In the genomic region with DNA sequence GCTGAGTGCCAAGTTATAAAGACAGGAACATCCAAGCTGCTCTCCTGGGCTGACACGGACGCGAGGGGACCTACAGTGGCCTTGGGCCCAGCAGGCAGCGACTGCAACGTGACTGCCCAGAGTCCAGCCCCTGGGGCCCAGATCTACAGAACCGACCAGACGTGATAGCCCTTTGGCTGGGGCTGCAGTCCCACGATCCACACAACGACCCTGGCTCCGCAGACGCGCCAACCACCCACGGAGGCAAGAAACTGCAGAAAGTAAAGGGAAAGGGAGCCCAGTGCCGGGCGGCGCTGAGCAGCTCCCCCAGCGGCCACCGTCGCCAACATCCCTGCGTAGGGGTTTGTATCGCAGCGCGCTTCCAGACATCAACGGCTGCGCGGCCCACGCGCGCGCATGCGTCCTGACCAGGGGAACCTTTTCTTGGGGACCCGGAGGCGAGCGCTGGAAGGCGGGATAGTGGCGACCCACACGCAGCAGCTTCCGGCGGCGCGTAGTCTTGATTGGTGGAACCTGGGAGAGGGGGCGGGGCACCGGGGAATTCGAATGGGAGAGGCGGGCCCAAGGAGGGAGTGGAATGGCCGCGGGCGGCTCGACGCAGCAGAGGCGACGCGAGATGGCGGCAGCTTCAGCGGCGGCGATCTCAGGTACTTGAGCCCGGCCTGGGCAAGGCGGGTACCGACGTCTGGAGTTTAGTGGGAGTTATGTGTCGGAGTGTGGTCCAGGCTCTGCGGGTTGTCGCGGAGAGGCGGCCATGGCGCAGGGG, we compare ENCODE assay signal across 1 cellular context.
TF ChIP-seq lines count a peak whose summit lies in the region.

A gene (plus strand): TSS at position 569 of the 766 bp plus-strand sequence. CDS start 9 bp downstream, at position 578.

TF ChIP-seq in HepG2, 621 proteins besides CTCF, POLR2A, EP300 and RAD21 (continued from another document):
- no peak; the same call in 1 of the 2 replicates for TF ChIP-seq ZNF652 (CRISPR knock-in tag; IDR thresholded peaks at IDR 0.05; ENCODE audit: borderline replicate concordance, low read depth)
- TF ChIP-seq TCF12 (IDR thresholded peaks at IDR 0.05): no peak
- TF ChIP-seq TCF12 (CRISPR knock-in tag; IDR thresholded peaks at IDR 0.05): peak; percentile 62; the same call in 1 of the 2 replicates
- TF ChIP-seq DPF2 (CRISPR knock-in tag; IDR thresholded peaks at IDR 0.05; ENCODE audit: borderline replicate concordance, low read depth): no peak; the same call in 1 of the 2 replicates
- TF ChIP-seq ZNF543 (CRISPR knock-in tag; IDR thresholded peaks at IDR 0.05): peak; percentile 96; the same call in 1 of the 2 replicates
- TF ChIP-seq RCOR2 (CRISPR knock-in tag; IDR thresholded peaks at IDR 0.05): 0 out of 2 replicates have a peak, but pooled peaks have one; percentile 46
- peak; percentile 90 for TF ChIP-seq ZNF274 (CRISPR knock-in tag; IDR thresholded peaks at IDR 0.05)
- 0 out of 2 replicates have a peak, but pooled peaks have one; percentile 34 for TF ChIP-seq ZNF720 (CRISPR knock-in tag; IDR thresholded peaks at IDR 0.05)
- peak; percentile 87 for TF ChIP-seq JARID2 (CRISPR knock-in tag; IDR thresholded peaks at IDR 0.05; ENCODE audit: insufficient replicate concordance)
- TF ChIP-seq STAT5B (CRISPR knock-in tag; IDR thresholded peaks at IDR 0.05): no peak
- TF ChIP-seq BORCS8-MEF2B (CRISPR knock-in tag; IDR thresholded peaks at IDR 0.05): peak; percentile 95
- TF ChIP-seq, protein P1, sequence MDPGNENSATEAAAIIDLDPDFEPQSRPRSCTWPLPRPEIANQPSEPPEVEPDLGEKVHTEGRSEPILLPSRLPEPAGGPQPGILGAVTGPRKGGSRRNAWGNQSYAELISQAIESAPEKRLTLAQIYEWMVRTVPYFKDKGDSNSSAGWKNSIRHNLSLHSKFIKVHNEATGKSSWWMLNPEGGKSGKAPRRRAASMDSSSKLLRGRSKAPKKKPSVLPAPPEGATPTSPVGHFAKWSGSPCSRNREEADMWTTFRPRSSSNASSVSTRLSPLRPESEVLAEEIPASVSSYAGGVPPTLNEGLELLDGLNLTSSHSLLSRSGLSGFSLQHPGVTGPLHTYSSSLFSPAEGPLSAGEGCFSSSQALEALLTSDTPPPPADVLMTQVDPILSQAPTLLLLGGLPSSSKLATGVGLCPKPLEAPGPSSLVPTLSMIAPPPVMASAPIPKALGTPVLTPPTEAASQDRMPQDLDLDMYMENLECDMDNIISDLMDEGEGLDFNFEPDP (CRISPR knock-in tag; conservative IDR thresholded peaks at IDR 0.05): no peak
- TF ChIP-seq, protein P2, sequence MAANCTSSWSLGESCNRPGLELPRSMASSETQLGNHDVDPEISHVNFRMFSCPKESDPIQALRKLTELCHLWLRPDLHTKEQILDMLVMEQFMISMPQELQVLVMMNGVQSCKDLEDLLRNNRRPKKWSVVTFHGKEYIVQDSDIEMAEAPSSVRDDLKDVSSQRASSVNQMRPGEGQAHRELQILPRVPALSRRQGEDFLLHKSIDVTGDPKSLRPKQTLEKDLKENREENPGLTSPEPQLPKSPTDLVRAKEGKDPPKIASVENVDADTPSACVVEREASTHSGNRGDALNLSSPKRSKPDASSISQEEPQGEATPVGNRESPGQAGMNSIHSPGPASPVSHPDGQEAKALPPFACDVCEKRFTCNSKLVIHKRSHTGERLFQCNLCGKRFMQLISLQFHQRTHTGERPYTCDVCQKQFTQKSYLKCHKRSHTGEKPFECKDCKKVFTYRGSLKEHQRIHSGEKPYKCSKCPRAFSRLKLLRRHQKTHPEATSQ (CRISPR knock-in tag; IDR thresholded peaks at IDR 0.05; ENCODE audit: borderline replicate concordance): 0 out of 2 replicates have a peak, but pooled peaks have one; percentile 85
- TF ChIP-seq ZNF510 (CRISPR knock-in tag; IDR thresholded peaks at IDR 0.05; ENCODE audit: low read depth): 0 out of 2 replicates have a peak, but pooled peaks have one; percentile 50
- no peak for TF ChIP-seq THYN1 (CRISPR knock-in tag; IDR thresholded peaks at IDR 0.05; ENCODE audit: borderline replicate concordance, low read depth)
- TF ChIP-seq, protein P3, sequence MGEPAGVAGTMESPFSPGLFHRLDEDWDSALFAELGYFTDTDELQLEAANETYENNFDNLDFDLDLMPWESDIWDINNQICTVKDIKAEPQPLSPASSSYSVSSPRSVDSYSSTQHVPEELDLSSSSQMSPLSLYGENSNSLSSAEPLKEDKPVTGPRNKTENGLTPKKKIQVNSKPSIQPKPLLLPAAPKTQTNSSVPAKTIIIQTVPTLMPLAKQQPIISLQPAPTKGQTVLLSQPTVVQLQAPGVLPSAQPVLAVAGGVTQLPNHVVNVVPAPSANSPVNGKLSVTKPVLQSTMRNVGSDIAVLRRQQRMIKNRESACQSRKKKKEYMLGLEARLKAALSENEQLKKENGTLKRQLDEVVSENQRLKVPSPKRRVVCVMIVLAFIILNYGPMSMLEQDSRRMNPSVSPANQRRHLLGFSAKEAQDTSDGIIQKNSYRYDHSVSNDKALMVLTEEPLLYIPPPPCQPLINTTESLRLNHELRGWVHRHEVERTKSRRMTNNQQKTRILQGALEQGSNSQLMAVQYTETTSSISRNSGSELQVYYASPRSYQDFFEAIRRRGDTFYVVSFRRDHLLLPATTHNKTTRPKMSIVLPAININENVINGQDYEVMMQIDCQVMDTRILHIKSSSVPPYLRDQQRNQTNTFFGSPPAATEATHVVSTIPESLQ (CRISPR knock-in tag; conservative IDR thresholded peaks at IDR 0.05): peak; percentile 79; the same call in 1 of the 2 replicates
- no peak for TF ChIP-seq HNF4G (IDR thresholded peaks at IDR 0.05; ENCODE audit: borderline replicate concordance, low read depth, low read length)
- TF ChIP-seq HNF4G (CRISPR knock-in tag; IDR thresholded peaks at IDR 0.05; ENCODE audit: borderline replicate concordance, low read depth): 0 out of 2 replicates have a peak, but pooled peaks have one; percentile 26
- TF ChIP-seq ZNF230 (CRISPR knock-in tag; IDR thresholded peaks at IDR 0.05): 0 out of 2 replicates have a peak, but pooled peaks have one; percentile 84
- peak; percentile 59; the same call in 1 of the 2 replicates for TF ChIP-seq SMAD1 (CRISPR knock-in tag; IDR thresholded peaks at IDR 0.05; ENCODE audit: borderline replicate concordance, low read depth)
- TF ChIP-seq, protein P4, sequence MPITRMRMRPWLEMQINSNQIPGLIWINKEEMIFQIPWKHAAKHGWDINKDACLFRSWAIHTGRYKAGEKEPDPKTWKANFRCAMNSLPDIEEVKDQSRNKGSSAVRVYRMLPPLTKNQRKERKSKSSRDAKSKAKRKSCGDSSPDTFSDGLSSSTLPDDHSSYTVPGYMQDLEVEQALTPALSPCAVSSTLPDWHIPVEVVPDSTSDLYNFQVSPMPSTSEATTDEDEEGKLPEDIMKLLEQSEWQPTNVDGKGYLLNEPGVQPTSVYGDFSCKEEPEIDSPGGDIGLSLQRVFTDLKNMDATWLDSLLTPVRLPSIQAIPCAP (CRISPR knock-in tag; IDR thresholded peaks at IDR 0.05; ENCODE audit: low read depth): no peak
- peak; percentile 50; the same call in 1 of the 2 replicates for TF ChIP-seq BRD4 (CRISPR knock-in tag; IDR thresholded peaks at IDR 0.05)
- no peak for TF ChIP-seq RORA (CRISPR knock-in tag; IDR thresholded peaks at IDR 0.05)
- TF ChIP-seq ZNF235 (CRISPR knock-in tag; IDR thresholded peaks at IDR 0.05; ENCODE audit: borderline replicate concordance): peak; percentile 9
- peak; percentile 63; the same call in 1 of the 2 replicates for TF ChIP-seq RNF2 (conservative IDR thresholded peaks at IDR 0.05; ENCODE audit: low read depth)
- TF ChIP-seq, protein P5, sequence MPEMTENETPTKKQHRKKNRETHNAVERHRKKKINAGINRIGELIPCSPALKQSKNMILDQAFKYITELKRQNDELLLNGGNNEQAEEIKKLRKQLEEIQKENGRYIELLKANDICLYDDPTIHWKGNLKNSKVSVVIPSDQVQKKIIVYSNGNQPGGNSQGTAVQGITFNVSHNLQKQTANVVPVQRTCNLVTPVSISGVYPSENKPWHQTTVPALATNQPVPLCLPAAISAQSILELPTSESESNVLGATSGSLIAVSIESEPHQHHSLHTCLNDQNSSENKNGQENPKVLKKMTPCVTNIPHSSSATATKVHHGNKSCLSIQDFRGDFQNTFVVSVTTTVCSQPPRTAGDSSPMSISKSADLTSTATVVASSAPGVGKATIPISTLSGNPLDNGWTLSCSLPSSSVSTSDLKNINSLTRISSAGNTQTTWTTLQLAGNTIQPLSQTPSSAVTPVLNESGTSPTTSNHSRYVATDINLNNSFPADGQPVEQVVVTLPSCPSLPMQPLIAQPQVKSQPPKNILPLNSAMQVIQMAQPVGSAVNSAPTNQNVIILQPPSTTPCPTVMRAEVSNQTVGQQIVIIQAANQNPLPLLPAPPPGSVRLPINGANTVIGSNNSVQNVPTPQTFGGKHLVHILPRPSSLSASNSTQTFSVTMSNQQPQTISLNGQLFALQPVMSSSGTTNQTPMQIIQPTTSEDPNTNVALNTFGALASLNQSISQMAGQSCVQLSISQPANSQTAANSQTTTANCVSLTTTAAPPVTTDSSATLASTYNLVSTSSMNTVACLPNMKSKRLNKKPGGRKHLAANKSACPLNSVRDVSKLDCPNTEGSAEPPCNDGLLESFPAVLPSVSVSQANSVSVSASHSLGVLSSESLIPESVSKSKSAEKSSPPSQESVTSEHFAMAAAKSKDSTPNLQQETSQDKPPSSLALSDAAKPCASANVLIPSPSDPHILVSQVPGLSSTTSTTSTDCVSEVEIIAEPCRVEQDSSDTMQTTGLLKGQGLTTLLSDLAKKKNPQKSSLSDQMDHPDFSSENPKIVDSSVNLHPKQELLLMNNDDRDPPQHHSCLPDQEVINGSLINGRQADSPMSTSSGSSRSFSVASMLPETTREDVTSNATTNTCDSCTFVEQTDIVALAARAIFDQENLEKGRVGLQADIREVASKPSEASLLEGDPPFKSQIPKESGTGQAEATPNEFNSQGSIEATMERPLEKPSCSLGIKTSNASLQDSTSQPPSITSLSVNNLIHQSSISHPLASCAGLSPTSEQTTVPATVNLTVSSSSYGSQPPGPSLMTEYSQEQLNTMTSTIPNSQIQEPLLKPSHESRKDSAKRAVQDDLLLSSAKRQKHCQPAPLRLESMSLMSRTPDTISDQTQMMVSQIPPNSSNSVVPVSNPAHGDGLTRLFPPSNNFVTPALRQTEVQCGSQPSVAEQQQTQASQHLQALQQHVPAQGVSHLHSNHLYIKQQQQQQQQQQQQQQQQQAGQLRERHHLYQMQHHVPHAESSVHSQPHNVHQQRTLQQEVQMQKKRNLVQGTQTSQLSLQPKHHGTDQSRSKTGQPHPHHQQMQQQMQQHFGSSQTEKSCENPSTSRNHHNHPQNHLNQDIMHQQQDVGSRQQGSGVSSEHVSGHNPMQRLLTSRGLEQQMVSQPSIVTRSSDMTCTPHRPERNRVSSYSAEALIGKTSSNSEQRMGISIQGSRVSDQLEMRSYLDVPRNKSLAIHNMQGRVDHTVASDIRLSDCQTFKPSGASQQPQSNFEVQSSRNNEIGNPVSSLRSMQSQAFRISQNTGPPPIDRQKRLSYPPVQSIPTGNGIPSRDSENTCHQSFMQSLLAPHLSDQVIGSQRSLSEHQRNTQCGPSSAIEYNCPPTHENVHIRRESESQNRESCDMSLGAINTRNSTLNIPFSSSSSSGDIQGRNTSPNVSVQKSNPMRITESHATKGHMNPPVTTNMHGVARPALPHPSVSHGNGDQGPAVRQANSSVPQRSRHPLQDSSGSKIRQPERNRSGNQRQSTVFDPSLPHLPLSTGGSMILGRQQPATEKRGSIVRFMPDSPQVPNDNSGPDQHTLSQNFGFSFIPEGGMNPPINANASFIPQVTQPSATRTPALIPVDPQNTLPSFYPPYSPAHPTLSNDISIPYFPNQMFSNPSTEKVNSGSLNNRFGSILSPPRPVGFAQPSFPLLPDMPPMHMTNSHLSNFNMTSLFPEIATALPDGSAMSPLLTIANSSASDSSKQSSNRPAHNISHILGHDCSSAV (CRISPR knock-in tag; IDR thresholded peaks at IDR 0.05; ENCODE audit: borderline replicate concordance): peak; percentile 97
- TF ChIP-seq ZNF672 (CRISPR knock-in tag; IDR thresholded peaks at IDR 0.05): no peak
- peak; percentile 61 for TF ChIP-seq ZSCAN21 (CRISPR knock-in tag; IDR thresholded peaks at IDR 0.05; ENCODE audit: borderline replicate concordance)
- TF ChIP-seq FOXP1 (IDR thresholded peaks at IDR 0.05): no peak
- TF ChIP-seq FOXP1 (CRISPR knock-in tag; IDR thresholded peaks at IDR 0.05): peak; percentile 28; the same call in 1 of the 2 replicates
- peak; percentile 79 for TF ChIP-seq ZNF883 (CRISPR knock-in tag; IDR thresholded peaks at IDR 0.05; ENCODE audit: not compliant biosample characterization)
- TF ChIP-seq ZNF337 (CRISPR knock-in tag; IDR thresholded peaks at IDR 0.05; ENCODE audit: borderline replicate concordance, low read depth): peak; percentile 97
- TF ChIP-seq ZSCAN12 (CRISPR knock-in tag; IDR thresholded peaks at IDR 0.05): 0 out of 2 replicates have a peak, but pooled peaks have one; percentile 34
- TF ChIP-seq ZNF678 (CRISPR knock-in tag; IDR thresholded peaks at IDR 0.05): no peak; the same call in 1 of the 2 replicates
- TF ChIP-seq ATF1 (CRISPR knock-in tag; IDR thresholded peaks at IDR 0.05): peak; percentile 79
- TF ChIP-seq ZBTB38 (CRISPR knock-in tag; IDR thresholded peaks at IDR 0.05): peak; percentile 58; the same call in 1 of the 2 replicates
- TF ChIP-seq LCORL (IDR thresholded peaks at IDR 0.05): no peak
- peak; percentile 53; the same call in 1 of the 2 replicates for TF ChIP-seq LCORL (CRISPR knock-in tag; IDR thresholded peaks at IDR 0.05)
- peak; percentile 71; the same call in 1 of the 2 replicates for TF ChIP-seq KDM1A (CRISPR knock-in tag; IDR thresholded peaks at IDR 0.05)
- TF ChIP-seq HNRNPH1 (optimal IDR thresholded peaks at IDR 0.05; ENCODE audit: low read depth, low read length): no peak
- peak; percentile 83 for TF ChIP-seq HNRNPK (IDR thresholded peaks at IDR 0.05; ENCODE audit: low read depth, low read length, poor library complexity, severe bottlenecking)
- no peak for TF ChIP-seq CCAR2 (optimal IDR thresholded peaks at IDR 0.05; ENCODE audit: low read depth, low read length)
- TF ChIP-seq HNF4A (CRISPR knock-in tag; IDR thresholded peaks at IDR 0.05): 0 out of 2 replicates have a peak, but pooled peaks have one; percentile 12
- no peak; the same call in 1 of the 2 replicates for TF ChIP-seq ZNF629 (CRISPR knock-in tag; conservative IDR thresholded peaks at IDR 0.05)
- no peak; the same call in 1 of the 2 replicates for TF ChIP-seq ZNF572 (CRISPR knock-in tag; IDR thresholded peaks at IDR 0.05)
- TF ChIP-seq ZNF367 (CRISPR knock-in tag; IDR thresholded peaks at IDR 0.05; ENCODE audit: borderline replicate concordance): 0 out of 2 replicates have a peak, but pooled peaks have one; percentile 25
